In the genomic region with DNA sequence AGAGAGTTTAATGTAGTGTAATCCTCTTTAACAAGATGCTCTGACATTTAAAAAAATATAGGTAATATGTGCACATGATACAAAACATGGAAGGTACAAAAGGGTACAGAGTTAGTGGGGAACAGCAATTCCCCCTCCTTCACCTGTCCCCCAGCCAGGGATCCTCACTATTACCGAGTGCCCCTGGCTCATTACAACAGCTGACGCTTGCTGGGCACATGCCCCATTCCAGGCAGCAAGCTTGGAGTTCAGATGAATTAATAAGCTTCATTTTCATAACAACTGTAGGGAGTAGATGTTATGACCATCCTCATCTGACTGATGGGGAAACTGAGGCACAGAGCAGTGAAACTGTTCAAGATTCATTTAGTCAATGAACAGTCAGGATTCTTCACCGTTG, we compare ENCODE assay signal across 21 cellular contexts. TPM values are rescaled to one million over a fixed set of nuclear protein-coding genes. Genes with fewer than 3 reads are reported as not detected.
A peak's percentile ranks its signal among the peaks of the same experiment; 100 is the strongest.
DNase-seq lines count a peak whose midpoint lies in the region; ATAC-seq and TF ChIP-seq lines count a peak whose summit lies in the region.
"Had no signal": no experiment of that assay in that cellular context is flagged by ENCODE, and none has a peak within 500 bp of the region (broad histone marks: within the 10 kb centered on the region; RNA-seq: fewer than 3 reads in every experiment).

No MANE protein-coding gene starts in this region.

- H3K4me3 ChIP-seq in left ventricle myocardium inferior, result no peak overlapping the region
- H3K4me3 ChIP-seq: GM12878 had no signal

- no peaks in the 10 kb centered on the region for H3K27me3 ChIP-seq in left ventricle myocardium inferior (ENCODE audit: low read depth)
- H3K27me3 ChIP-seq: BE2C had no signal

- intact Hi-C loops in left ventricle myocardium inferior (cut with micrococcal nuclease), result no loop called here
- intact Hi-C loops in left ventricle myocardium superior (cut with micrococcal nuclease), result no loop called here
- intact Hi-C loops in posterior vena cava (cut with DNase I), result no loop called here

- TF ChIP-seq CTCF in left ventricle myocardium inferior (IDR thresholded peaks at IDR 0.05; ENCODE audit: borderline replicate concordance), result no peak

- ATAC-seq in left ventricle myocardium superior (no peak), left lobe of liver (no peak), HG03442 (IDR thresholded peaks at IDR 0.05; ENCODE audit: unreplicated experiment) (no peak)
- ATAC-seq: GM12878, HCT116 had no signal

- DNase-seq in left ventricle myocardium inferior (no peak), left ventricle myocardium superior (no peak), left lobe of liver (ENCODE audit: low spot score) (peak; percentile 34), posterior vena cava (ENCODE audit: low spot score) (peak; percentile 20), NCI-H82 treated with DMSO at 0.1 percent for 48 hours (lab: John Stamatoyannopoulos, UW; ENCODE audit: unreplicated experiment) (no peak)
- no peak for DNase-seq in stimulated activated CD4-positive, alpha-beta T cell treated with anti-CD3 and anti-CD28 coated beads, Interleukin-2, amount 100 ng/mL, for 24 hours
- DNase-seq: ACHN; BE2C; C1 segment of cervical spinal cord; CD4-positive, CD25-positive, alpha-beta regulatory T cell; CD8-positive, alpha-beta memory T cell; DMS 273 treated with DMSO at 0.1 percent for 48 hours; DMS53; DND-41; EL; GOT3; H7; HFFc6 had no signal

- H3K27ac ChIP-seq in left ventricle myocardium inferior (replicated peaks), result peak overlapping the region; percentile 82

- no peaks in the 10 kb centered on the region for H3K9me3 ChIP-seq in left ventricle myocardium inferior (replicated peaks)
- H3K9me3 ChIP-seq: BE2C had no signal

- H3K4me1 ChIP-seq in left ventricle myocardium inferior, result peaks cover 72% of the 10 kb centered on the region

- no peaks in the 10 kb centered on the region for H3K36me3 ChIP-seq in left ventricle myocardium inferior
- H3K36me3 ChIP-seq: BE2C had no signal

RNA-seq across cellular contexts. Expression of gene PCSK6, which starts 41.2 kb away (rescaled TPM):
- 28.6 TPM for total RNA-seq in left ventricle myocardium inferior
- 31.9 TPM for total RNA-seq in left ventricle myocardium superior
- 180 TPM for total RNA-seq in left lobe of liver
- 1 to 10 TPM; 9.2 to 9.8 TPM for total RNA-seq in posterior vena cava
- total RNA-seq: HFFc6 had no signal

Comparison
In these comparisons a context has a peak if more than half of its experiments do, and no peak if none do; other contexts are left out.
1. DNase-seq: peak in left lobe of liver (single experiment) and posterior vena cava (single experiment); none in left ventricle myocardium inferior (single experiment), left ventricle myocardium superior (single experiment), stimulated activated CD4-positive, alpha-beta T cell treated with anti-CD3 and anti-CD28 coated beads, Interleukin-2, amount 100 ng/mL, for 24 hours (0 of 2) and NCI-H82 treated with DMSO at 0.1 percent for 48 hours (single experiment).